ENCODE assay signal across 8 cellular contexts in the genomic region with DNA sequence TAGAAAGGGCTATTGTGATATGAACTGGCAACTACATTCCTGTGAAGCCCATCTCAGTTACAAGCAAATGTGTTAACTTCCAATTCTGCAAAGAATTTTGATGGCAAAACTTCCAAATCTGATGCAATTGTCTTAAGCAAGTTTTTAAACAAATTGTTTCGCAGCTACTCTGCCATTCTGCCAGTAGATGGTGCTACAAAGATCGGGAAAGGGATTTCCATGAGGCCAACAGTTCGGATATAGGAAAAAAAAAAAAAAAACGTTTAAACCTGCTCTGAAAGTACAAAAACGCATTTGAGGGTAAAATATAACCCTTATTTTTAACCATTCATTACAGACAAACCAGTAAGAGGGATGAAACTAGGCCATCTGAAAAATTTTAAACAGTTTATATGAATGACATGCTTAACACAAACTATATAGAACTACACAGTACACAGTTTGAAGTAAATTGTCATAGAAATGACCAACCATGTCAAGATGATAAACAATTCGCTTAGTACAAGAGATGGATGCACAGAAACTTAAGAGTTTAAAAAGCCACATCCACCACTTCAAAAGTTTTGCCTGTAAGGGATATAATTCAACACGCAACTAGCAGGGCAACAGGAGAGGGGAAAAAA. TPM values are rescaled to one million over a fixed set of nuclear protein-coding genes. Genes with fewer than 3 reads are reported as not detected.
DNase-seq lines count a peak whose midpoint lies in the region; ATAC-seq and TF ChIP-seq lines count a peak whose summit lies in the region.

No MANE protein-coding gene starts in this region.

- no peak for DNase-seq in activated naive CD4-positive, alpha-beta T cell treated with anti-CD3 and anti-CD28 coated beads, Interleukin-2, amount 10 ng/mL, durations not matched to agents 7 days and 5 days
- no peak for DNase-seq in activated naive CD4-positive, alpha-beta T cell treated with Interleukin-2 at 50 U/mL for 16 hours
- DNase-seq in M059J (ENCODE audit: low read depth) (peak; percentile 68), T-helper 17 cell (no peak), erythroblast (lab: John Stamatoyannopoulos, UW) (peak; percentile 68 to 77), neural progenitor cell (ENCODE audit: low spot score) (peak; percentile 74)
- DNase-seq in effector CD4-positive, alpha-beta T cell = no peak

- peak overlapping the region; percentile 96 for H3K4me3 Mint-ChIP-seq in activated naive CD4-positive, alpha-beta T cell treated with anti-CD3 and anti-CD28 coated beads, Interleukin-2, amount 10 ng/mL, durations not matched to agents 7 days and 5 days
- H3K4me3 Mint-ChIP-seq in T-helper 17 cell (peak overlapping the region; percentile 97), neural progenitor cell (peak overlapping the region; percentile 97)

- H3K9ac ChIP-seq in neural progenitor cell = peak overlapping the region; percentile 99

- peaks cover 40% of the 10 kb centered on the region for H3K36me3 Mint-ChIP-seq in activated naive CD4-positive, alpha-beta T cell treated with anti-CD3 and anti-CD28 coated beads, Interleukin-2, amount 10 ng/mL, durations not matched to agents 7 days and 5 days
- H3K36me3 Mint-ChIP-seq in T-helper 17 cell (ENCODE audit: low read depth) (peaks cover 2% of the 10 kb centered on the region), neural progenitor cell (peaks cover 8% of the 10 kb centered on the region)

- H3K79me2 ChIP-seq in neural progenitor cell (ENCODE audit: low read depth) = peaks cover 68% of the 10 kb centered on the region

- H3K4me2 ChIP-seq in neural progenitor cell = peak overlapping the region; percentile 93

- peaks cover 45% of the 10 kb centered on the region for H3F3A ChIP-seq in neural progenitor cell (ENCODE audit: low read depth)

- no peak overlapping the region for H2AFZ ChIP-seq in neural progenitor cell (replicated peaks)

- H3K9me3 ChIP-seq in T-helper 17 cell (ENCODE audit: control insufficient read depth, low read length, poor library complexity, severe bottlenecking) (no peaks in the 10 kb centered on the region), neural progenitor cell (ENCODE audit: low read depth) (no peaks in the 10 kb centered on the region)

- H4K20me1 ChIP-seq in neural progenitor cell (ENCODE audit: low read depth) = peaks cover 62% of the 10 kb centered on the region

- H3K27me3 ChIP-seq in neural progenitor cell = no peaks in the 10 kb centered on the region

- no peak for ATAC-seq in T-helper 17 cell
- ATAC-seq in HG02840 (IDR thresholded peaks at IDR 0.05; ENCODE audit: low FRiP score, unreplicated experiment) = no peak

- H3K9me3 Mint-ChIP-seq in activated naive CD4-positive, alpha-beta T cell treated with anti-CD3 and anti-CD28 coated beads, Interleukin-2, amount 10 ng/mL, durations not matched to agents 7 days and 5 days = no peaks in the 10 kb centered on the region
- H3K9me3 Mint-ChIP-seq in neural progenitor cell = no peaks in the 10 kb centered on the region

- peak overlapping the region; percentile 91 for H3K4me3 ChIP-seq in neural progenitor cell

- no peaks in the 10 kb centered on the region for H3K36me3 ChIP-seq in neural progenitor cell

- CTCF ChIA-PET in activated naive CD4-positive, alpha-beta T cell treated with anti-CD3 and anti-CD28 coated beads, Interleukin-2, amount 10 ng/mL, durations not matched to agents 7 days and 5 days (lab: Charles Lee) = interaction anchor here (0.6 to 18.1 kb wide), 11 partner anchors 8 to 515 kb away, joined by 3 to 551 read pairs (median 3); a partner anchor contains a TSS

- H3K4me1 ChIP-seq in neural progenitor cell = peaks cover 26% of the 10 kb centered on the region

- TF ChIP-seq POLR2A in erythroblast (IDR thresholded peaks at IDR 0.05; ENCODE audit: low read length) = no peak

- H3K27ac Mint-ChIP-seq in activated naive CD4-positive, alpha-beta T cell treated with anti-CD3 and anti-CD28 coated beads, Interleukin-2, amount 10 ng/mL, durations not matched to agents 7 days and 5 days = peak overlapping the region; percentile 100
- peak overlapping the region; percentile 99 for H3K27ac Mint-ChIP-seq in T-helper 17 cell
- H3K27ac Mint-ChIP-seq in neural progenitor cell = no peak overlapping the region

- H3K27me3 Mint-ChIP-seq in activated naive CD4-positive, alpha-beta T cell treated with anti-CD3 and anti-CD28 coated beads, Interleukin-2, amount 10 ng/mL, durations not matched to agents 7 days and 5 days = peaks cover 4% of the 10 kb centered on the region
- no peaks in the 10 kb centered on the region for H3K27me3 Mint-ChIP-seq in T-helper 17 cell
- peaks cover 10% of the 10 kb centered on the region for H3K27me3 Mint-ChIP-seq in neural progenitor cell (ENCODE audit: insufficient read depth, low read depth)

- no peak overlapping the region for H3K27ac ChIP-seq in neural progenitor cell

- TF ChIP-seq CTCF in neural progenitor cell (IDR thresholded peaks at IDR 0.05) = peak; percentile 87

- peaks cover 31% of the 10 kb centered on the region for H3K4me1 Mint-ChIP-seq in activated naive CD4-positive, alpha-beta T cell treated with anti-CD3 and anti-CD28 coated beads, Interleukin-2, amount 10 ng/mL, durations not matched to agents 7 days and 5 days
- H3K4me1 Mint-ChIP-seq in T-helper 17 cell (peaks cover 30% of the 10 kb centered on the region), neural progenitor cell (peaks cover 19% of the 10 kb centered on the region)

RNA-seq across cellular contexts. Expression of a gene that starts 2.2 kb away (rescaled TPM):
- 5.8 and 9.7 TPM in 2 replicates for total RNA-seq in M059J (2014; rRNA removed; shearing (Covaris generic))
- total RNA-seq in T-helper 17 cell (10 to 100 TPM; 37.6 to 38.4 TPM), neural progenitor cell (ENCODE audit: low replicate concordance) (49.8 and 71.4 TPM in 2 replicates)

RNA-seq across cellular contexts. Expression of a gene that starts 16.1 kb away (rescaled TPM):
- total RNA-seq in M059J (2014; rRNA removed; shearing (Covaris generic)) = 0.74 and 2.2 TPM in 2 replicates
- 10 to 100 TPM; 17.5 to 24.6 TPM for total RNA-seq in T-helper 17 cell
- total RNA-seq in neural progenitor cell (ENCODE audit: low replicate concordance) = 17.2 and 26.8 TPM in 2 replicates

Comparison
In these comparisons a context has a peak if more than half of its experiments do, and no peak if none do; other contexts are left out.
1. DNase-seq: peak in M059J (single experiment), erythroblast (2 of 2) and neural progenitor cell (single experiment); none in activated naive CD4-positive, alpha-beta T cell treated with anti-CD3 and anti-CD28 coated beads, Interleukin-2, amount 10 ng/mL, durations not matched to agents 7 days and 5 days (single experiment), activated naive CD4-positive, alpha-beta T cell treated with Interleukin-2 at 50 U/mL for 16 hours (single experiment), T-helper 17 cell (0 of 3) and effector CD4-positive, alpha-beta T cell (single experiment).
2. Peak in every context shown above with its lines, with median percentiles within 50 percentile points of each other: H3K4me3 Mint-ChIP-seq.